8 cellular contexts compared by ENCODE assay signal in the genomic region with DNA sequence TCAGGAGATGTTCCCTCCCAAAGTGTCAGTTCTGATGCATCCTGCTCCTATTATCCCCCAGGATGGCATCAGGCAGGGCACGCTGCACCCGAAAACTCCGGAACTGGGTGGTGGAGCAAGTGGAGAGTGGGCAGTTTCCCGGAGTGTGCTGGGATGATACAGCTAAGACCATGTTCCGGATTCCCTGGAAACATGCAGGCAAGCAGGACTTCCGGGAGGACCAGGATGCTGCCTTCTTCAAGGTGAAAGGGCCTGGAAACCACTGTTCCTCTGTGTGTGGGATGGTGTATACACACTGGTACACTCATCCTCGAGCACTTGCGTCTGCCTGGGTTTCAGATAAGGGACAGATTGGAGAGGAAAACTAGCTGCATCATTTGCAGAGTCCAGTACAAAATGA. TPM values are rescaled to one million over a fixed set of nuclear protein-coding genes. Genes with fewer than 3 reads are reported as not detected.
DNase-seq lines count a peak whose midpoint lies in the region; ATAC-seq, FAIRE-seq and TF ChIP-seq lines count a peak whose summit lies in the region.

No MANE protein-coding gene starts in this region.

- peak overlapping the region; percentile 77 for H3K27ac ChIP-seq in KOPT-K1 (ENCODE audit: low read depth, low read length, poor library complexity, severe bottlenecking)
- H3K27ac ChIP-seq in angular gyrus (ENCODE audit: low read depth, low read length), result peak overlapping the region; percentile 96
- no peak overlapping the region for H3K27ac ChIP-seq in HepG2 (ENCODE audit: extremely low read length, insufficient read depth, low read length)
- H3K27ac ChIP-seq in subcutaneous abdominal adipose tissue (ENCODE audit: low read depth, low read length), result peak overlapping the region; percentile 93

- H3K36me3 ChIP-seq in KOPT-K1 (ENCODE audit: insufficient read depth, low read length) (peaks cover 72% of the 10 kb centered on the region), HepG2 (replicated peaks in 1 of 2; ENCODE audit: control insufficient read depth in 1 of 2, insufficient read depth in 2 of 2, low read length in 2 of 2) (peaks cover 52 to 67% of the 10 kb centered on the region in 2 experiments), subcutaneous abdominal adipose tissue (ENCODE audit: control insufficient read depth in 5 of 5, insufficient read depth in 5 of 5, low read length in 5 of 5) (peaks cover 7 to 72% (median 66%) of the 10 kb centered on the region in 5 donors)

- no peaks in the 10 kb centered on the region for H4K20me1 ChIP-seq in HepG2 (ENCODE audit: insufficient read depth, low read length)

- H2AFZ ChIP-seq in HepG2 (ENCODE audit: low read length), result no peak overlapping the region

- peaks cover 28% of the 10 kb centered on the region for H3K4me1 ChIP-seq in HepG2 (ENCODE audit: insufficient read depth, low read length)
- peaks cover 9 to 31% (median 29%) of the 10 kb centered on the region in 5 donors for H3K4me1 ChIP-seq in subcutaneous abdominal adipose tissue (ENCODE audit: control insufficient read depth in 5 of 5, insufficient read depth in 5 of 5, low read length in 5 of 5)

- FAIRE-seq in HepG2 (lab: Jason Lieb, UNC), result no peak

- no TSS peak for BruUV-seq in HepG2 (replicated peaks; lab: Mats Ljungman, UMichigan)

- intact Hi-C loops in HepG2 (cut with micrococcal nuclease; ENCODE audit: unreplicated experiment), result no loop called here

- H3K4me3 ChIP-seq in HepG2 (replicated peaks in 1 of 3; ENCODE audit: insufficient read depth in 1 of 3, low read depth in 2 of 3, low read length in 3 of 3) (peak overlapping the region; percentile 50 to 78 (median 64); a peak in 5 of 6 replicates), subcutaneous abdominal adipose tissue (ENCODE audit: low read depth in 1 of 5, low read length in 5 of 5) (peak overlapping the region; percentile 83 to 97 (median 91))

- 97% methylated on average over 8 of the region's 8 CpGs for WGBS in HepG2 (ENCODE audit: low lambda C conversion rate)

- peak overlapping the region; percentile 98 for H3K4me2 ChIP-seq in HepG2 (ENCODE audit: low read depth, low read length)

- TF ChIP-seq EP300 in HepG2 (IDR thresholded peaks at IDR 0.05; ENCODE audit: low read depth in 2 of 2, low read length in 2 of 2) (no peak), HepG2 (CRISPR knock-in tag; IDR thresholded peaks at IDR 0.05; ENCODE audit: borderline replicate concordance) (0 out of 2 replicates have a peak, but pooled peaks have one; percentile 10)

- no peak for DNase-seq in HepG2 (ENCODE audit: low spot score)
- no peak for DNase-seq in GM13976 (ENCODE audit: low spot score)
- no peak for DNase-seq in H4 (ENCODE audit: low spot score)
- DNase-seq in activated CD8-positive, alpha-beta memory T cell treated with anti-CD3 and anti-CD28 coated beads, Interleukin-2, amount 50 U/mL, for 4 hours, result no peak

- CTCF ChIA-PET in HepG2 (lab: Yijun Ruan, JAX; ENCODE audit: low intra/inter-chr PET ratio, low total read pairs), result interaction anchor here (2.3 to 2.4 kb wide), 2 partner anchors 54 to 148 kb away, joined by 12 read pairs; no protein-coding TSS in a partner anchor

- POLR2A ChIA-PET in HepG2 (lab: Yijun Ruan, JAX), result interaction anchor here (0.9 to 11.8 kb wide), 28 partner anchors 11 to 1184 kb away, joined by 3 to 233 read pairs (median 12); partner anchors contain the start of genes CHMP4A, CIDEB, DCAF11 and EMC9

- no peaks in the 10 kb centered on the region for H3K9me3 ChIP-seq in KOPT-K1 (ENCODE audit: insufficient read depth, low read length, poor library complexity, severe bottlenecking)
- no peaks in the 10 kb centered on the region for H3K9me3 ChIP-seq in HepG2 (ENCODE audit: low read length)
- H3K9me3 ChIP-seq in subcutaneous abdominal adipose tissue (ENCODE audit: control insufficient read depth in 5 of 5, low read length in 5 of 5), result no peaks in the 10 kb centered on the region

- peaks cover 5% of the 10 kb centered on the region for H3K79me2 ChIP-seq in HepG2 (ENCODE audit: insufficient read depth, low read length)

- peak overlapping the region; percentile 76 for H3K9ac ChIP-seq in HepG2 (ENCODE audit: insufficient read depth, low read depth, low read length)
- peak overlapping the region; percentile 74 to 97 (median 90) for H3K9ac ChIP-seq in subcutaneous abdominal adipose tissue (ENCODE audit: low read length in 5 of 5)

- in situ Hi-C loops in HepG2 (cut with HindIII; ENCODE audit: extremely low pct_ligation_motif_present, low pct_unique_long_range_greater_than_20kb), result loop anchor here (5.0 kb wide), 1 partner anchor 105 kb away; no protein-coding TSS in a partner anchor
- in situ Hi-C loops in GM13976 (cut with MboI; ENCODE audit: low sequenced_read_pairs, unreplicated experiment), result no loop called here

- no peaks in the 10 kb centered on the region; a peak in 1 of 5 replicates for H3K27me3 ChIP-seq in HepG2 (ENCODE audit: control insufficient read depth in 1 of 2, insufficient read depth in 2 of 2, low read length in 2 of 2)
- H3K27me3 ChIP-seq in subcutaneous abdominal adipose tissue (ENCODE audit: control insufficient read depth in 5 of 5, insufficient read depth in 4 of 5, low read length in 5 of 5), result no peaks in the 10 kb centered on the region

- TF ChIP-seq POLR2A in HepG2 (IDR thresholded peaks at IDR 0.05; ENCODE audit: insufficient read depth in 1 of 2, low read depth in 2 of 2, low read length in 2 of 2), result no peak

- TF ChIP-seq RAD21 in HepG2 (CRISPR knock-in tag; IDR thresholded peaks at IDR 0.05), result no peak

- TF ChIP-seq CTCF in HepG2 (CRISPR knock-in tag; IDR thresholded peaks at IDR 0.05) (no peak), GM13976 (IDR thresholded peaks at IDR 0.05; ENCODE audit: borderline replicate concordance, control extremely low read depth, extremely low read depth, insufficient read depth, missing control alignments) (no peak)

- ATAC-seq in HepG2 (no peak), HG03571 (IDR thresholded peaks at IDR 0.05; ENCODE audit: unreplicated experiment) (no peak)

RNA-seq across cellular contexts. Expression of gene IRF9, which starts 1.0 kb away (rescaled TPM):
- total RNA-seq in HepG2 (2016; rRNA removed; fragmentation: Illumina TruSeq; extraction: Trizol), result 13.8 and 14.9 TPM in 2 replicates
- total RNA-seq in HepG2 (2016; cell fraction: cytosol; rRNA removed; fragmentation: Illumina TruSeq; extraction: Trizol; ENCODE audit: low read depth), result 13.0 and 16.4 TPM in 2 replicates
- 11.5 and 20.0 TPM in 2 replicates for total RNA-seq in HepG2 (2016; cell fraction: insoluble cytoplasmic fraction; rRNA removed; fragmentation: Illumina TruSeq; extraction: Trizol)
- total RNA-seq in HepG2 (2016; cell fraction: membrane; rRNA removed; fragmentation: Illumina TruSeq; extraction: Trizol), result 9.6 and 12.0 TPM in 2 replicates
- total RNA-seq in HepG2 (2016; cell fraction: nucleus; rRNA removed; fragmentation: Illumina TruSeq; extraction: Trizol), result 24.8 and 26.7 TPM in 2 replicates
- polyA plus RNA-seq in HepG2 (2011; rRNA removed), result 49.7 and 60.9 TPM in 2 replicates
- polyA plus RNA-seq in HepG2 (2011; cell fraction: cytosol; rRNA removed), result 22.0 and 25.7 TPM in 2 replicates
- polyA plus RNA-seq in HepG2 (2011; cell fraction: nucleus; rRNA removed), result 220 and 221 TPM in 2 replicates
- polyA plus RNA-seq in HepG2 (2012), result 25.5 and 30.7 TPM in 2 replicates
- 3.8 and 5.2 TPM in 2 replicates for polyA plus RNA-seq in HepG2 (2016; cell fraction: cytosol; fragmentation: Illumina TruSeq; extraction: Trizol; ENCODE audit: low read depth)
- 8.6 and 12.0 TPM in 2 replicates for polyA plus RNA-seq in HepG2 (2016; cell fraction: insoluble cytoplasmic fraction; fragmentation: Illumina TruSeq; extraction: Trizol; ENCODE audit: low read depth)
- polyA plus RNA-seq in HepG2 (2016; cell fraction: membrane; fragmentation: Illumina TruSeq; extraction: Trizol; ENCODE audit: low read depth), result 5.8 and 6.6 TPM in 2 replicates
- polyA plus RNA-seq in HepG2 (2016; cell fraction: nucleus; fragmentation: Illumina TruSeq; extraction: Trizol; ENCODE audit: insufficient read depth, low read depth), result 78.7 and 84.9 TPM in 2 replicates
- polyA minus RNA-seq in HepG2 (2011; rRNA and poly(A)+ RNA removed; ENCODE audit: low replicate concordance), result 41.1 and 128 TPM in 2 replicates
- 24.4 and 32.8 TPM in 2 replicates for polyA minus RNA-seq in HepG2 (2011; cell fraction: cytosol; rRNA and poly(A)+ RNA removed)
- polyA minus RNA-seq in HepG2 (2011; cell fraction: nucleus; rRNA and poly(A)+ RNA removed), result 84.8 and 144 TPM in 2 replicates
- total RNA-seq in H4 (2014; rRNA removed; shearing (Covaris generic)), result 75.0 and 84.3 TPM in 2 replicates

RNA-seq across cellular contexts. Expression of gene REC8, which starts 9.8 kb away (rescaled TPM):
- total RNA-seq in HepG2 (2016; rRNA removed; fragmentation: Illumina TruSeq; extraction: Trizol), result 3.4 TPM in 1 of 2 replicates, not detected in the other
- 0.88 and 2.8 TPM in 2 replicates for total RNA-seq in HepG2 (2016; cell fraction: cytosol; rRNA removed; fragmentation: Illumina TruSeq; extraction: Trizol; ENCODE audit: low read depth)
- total RNA-seq in HepG2 (2016; cell fraction: insoluble cytoplasmic fraction; rRNA removed; fragmentation: Illumina TruSeq; extraction: Trizol), result 4.4 TPM in 1 of 2 replicates, not detected in the other
- total RNA-seq in HepG2 (2016; cell fraction: membrane; rRNA removed; fragmentation: Illumina TruSeq; extraction: Trizol), result 0.65 and 1.1 TPM in 2 replicates
- total RNA-seq in HepG2 (2016; cell fraction: nucleus; rRNA removed; fragmentation: Illumina TruSeq; extraction: Trizol), result 3.5 and 4.1 TPM in 2 replicates
- 14.7 and 17.3 TPM in 2 replicates for polyA plus RNA-seq in HepG2 (2011; rRNA removed)
- polyA plus RNA-seq in HepG2 (2011; cell fraction: cytosol; rRNA removed), result 1.6 and 1.9 TPM in 2 replicates
- polyA plus RNA-seq in HepG2 (2011; cell fraction: nucleus; rRNA removed), result 115 and 125 TPM in 2 replicates
- 11.8 and 22.4 TPM in 2 replicates for polyA plus RNA-seq in HepG2 (2012)
- 0.43 and 1.0 TPM in 2 replicates for polyA plus RNA-seq in HepG2 (2016; cell fraction: cytosol; fragmentation: Illumina TruSeq; extraction: Trizol; ENCODE audit: low read depth)
- polyA plus RNA-seq in HepG2 (2016; cell fraction: insoluble cytoplasmic fraction; fragmentation: Illumina TruSeq; extraction: Trizol; ENCODE audit: low read depth), result 0.52 TPM in 1 of 2 replicates, not detected in the other
- 0.33 and 0.55 TPM in 2 replicates for polyA plus RNA-seq in HepG2 (2016; cell fraction: membrane; fragmentation: Illumina TruSeq; extraction: Trizol; ENCODE audit: low read depth)
- 13.8 and 21.1 TPM in 2 replicates for polyA plus RNA-seq in HepG2 (2016; cell fraction: nucleus; fragmentation: Illumina TruSeq; extraction: Trizol; ENCODE audit: insufficient read depth, low read depth)
- 4.1 and 10.9 TPM in 2 replicates for polyA minus RNA-seq in HepG2 (2011; rRNA and poly(A)+ RNA removed; ENCODE audit: low replicate concordance)
- 1.6 TPM in 1 of 2 replicates, not detected in the other for polyA minus RNA-seq in HepG2 (2011; cell fraction: cytosol; rRNA and poly(A)+ RNA removed)
- polyA minus RNA-seq in HepG2 (2011; cell fraction: nucleus; rRNA and poly(A)+ RNA removed), result 30.3 and 38.2 TPM in 2 replicates
- total RNA-seq in H4 (2014; rRNA removed; shearing (Covaris generic)), result 0.14 and 0.54 TPM in 2 replicates

RNA-seq across cellular contexts. Expression of gene RNF31, which starts 14.8 kb away (rescaled TPM):
- total RNA-seq in HepG2 (2016; rRNA removed; fragmentation: Illumina TruSeq; extraction: Trizol), result 65.9 and 86.8 TPM in 2 replicates
- 17.8 and 17.9 TPM in 2 replicates for total RNA-seq in HepG2 (2016; cell fraction: cytosol; rRNA removed; fragmentation: Illumina TruSeq; extraction: Trizol; ENCODE audit: low read depth)
- total RNA-seq in HepG2 (2016; cell fraction: insoluble cytoplasmic fraction; rRNA removed; fragmentation: Illumina TruSeq; extraction: Trizol), result 59.1 and 93.8 TPM in 2 replicates
- 39.1 and 41.7 TPM in 2 replicates for total RNA-seq in HepG2 (2016; cell fraction: membrane; rRNA removed; fragmentation: Illumina TruSeq; extraction: Trizol)
- total RNA-seq in HepG2 (2016; cell fraction: nucleus; rRNA removed; fragmentation: Illumina TruSeq; extraction: Trizol), result 72.5 and 77.1 TPM in 2 replicates
- 48.2 and 59.0 TPM in 2 replicates for polyA plus RNA-seq in HepG2 (2011; rRNA removed)
- polyA plus RNA-seq in HepG2 (2011; cell fraction: cytosol; rRNA removed), result 20.8 and 23.9 TPM in 2 replicates
- polyA plus RNA-seq in HepG2 (2011; cell fraction: nucleus; rRNA removed), result 197 and 225 TPM in 2 replicates
- polyA plus RNA-seq in HepG2 (2012), result 61.6 and 78.3 TPM in 2 replicates
- polyA plus RNA-seq in HepG2 (2016; cell fraction: cytosol; fragmentation: Illumina TruSeq; extraction: Trizol; ENCODE audit: low read depth), result 13.8 and 14.9 TPM in 2 replicates
- polyA plus RNA-seq in HepG2 (2016; cell fraction: insoluble cytoplasmic fraction; fragmentation: Illumina TruSeq; extraction: Trizol; ENCODE audit: low read depth), result 59.9 and 61.7 TPM in 2 replicates
- polyA plus RNA-seq in HepG2 (2016; cell fraction: membrane; fragmentation: Illumina TruSeq; extraction: Trizol; ENCODE audit: low read depth), result 28.2 and 30.6 TPM in 2 replicates
- polyA plus RNA-seq in HepG2 (2016; cell fraction: nucleus; fragmentation: Illumina TruSeq; extraction: Trizol; ENCODE audit: insufficient read depth, low read depth), result 186 and 241 TPM in 2 replicates
- polyA minus RNA-seq in HepG2 (2011; rRNA and poly(A)+ RNA removed; ENCODE audit: low replicate concordance), result 71.7 and 184 TPM in 2 replicates
- polyA minus RNA-seq in HepG2 (2011; cell fraction: cytosol; rRNA and poly(A)+ RNA removed), result 31.6 and 52.6 TPM in 2 replicates
- 113 and 130 TPM in 2 replicates for polyA minus RNA-seq in HepG2 (2011; cell fraction: nucleus; rRNA and poly(A)+ RNA removed)
- 44.3 and 107 TPM in 2 replicates for total RNA-seq in H4 (2014; rRNA removed; shearing (Covaris generic))

RNA-seq across cellular contexts. Expression of gene PSME2, which starts 15.7 kb away (rescaled TPM):
- total RNA-seq in HepG2 (2016; rRNA removed; fragmentation: Illumina TruSeq; extraction: Trizol), result 716 and 834 TPM in 2 replicates
- 203 and 215 TPM in 2 replicates for total RNA-seq in HepG2 (2016; cell fraction: cytosol; rRNA removed; fragmentation: Illumina TruSeq; extraction: Trizol; ENCODE audit: low read depth)
- total RNA-seq in HepG2 (2016; cell fraction: insoluble cytoplasmic fraction; rRNA removed; fragmentation: Illumina TruSeq; extraction: Trizol), result 729 and 850 TPM in 2 replicates
- 201 TPM in 2 replicates for total RNA-seq in HepG2 (2016; cell fraction: membrane; rRNA removed; fragmentation: Illumina TruSeq; extraction: Trizol)
- 350 and 410 TPM in 2 replicates for total RNA-seq in HepG2 (2016; cell fraction: nucleus; rRNA removed; fragmentation: Illumina TruSeq; extraction: Trizol)
- polyA plus RNA-seq in HepG2 (2011; rRNA removed), result 332 and 362 TPM in 2 replicates
- polyA plus RNA-seq in HepG2 (2011; cell fraction: cytosol; rRNA removed), result 139 and 148 TPM in 2 replicates
- 1,051 and 1,099 TPM in 2 replicates for polyA plus RNA-seq in HepG2 (2011; cell fraction: nucleus; rRNA removed)
- 349 and 352 TPM in 2 replicates for polyA plus RNA-seq in HepG2 (2012)
- 217 and 232 TPM in 2 replicates for polyA plus RNA-seq in HepG2 (2016; cell fraction: cytosol; fragmentation: Illumina TruSeq; extraction: Trizol; ENCODE audit: low read depth)
- polyA plus RNA-seq in HepG2 (2016; cell fraction: insoluble cytoplasmic fraction; fragmentation: Illumina TruSeq; extraction: Trizol; ENCODE audit: low read depth), result 820 and 900 TPM in 2 replicates
- polyA plus RNA-seq in HepG2 (2016; cell fraction: membrane; fragmentation: Illumina TruSeq; extraction: Trizol; ENCODE audit: low read depth), result 168 and 182 TPM in 2 replicates
- 846 and 908 TPM in 2 replicates for polyA plus RNA-seq in HepG2 (2016; cell fraction: nucleus; fragmentation: Illumina TruSeq; extraction: Trizol; ENCODE audit: insufficient read depth, low read depth)
- 65.6 and 111 TPM in 2 replicates for polyA minus RNA-seq in HepG2 (2011; rRNA and poly(A)+ RNA removed; ENCODE audit: low replicate concordance)
- polyA minus RNA-seq in HepG2 (2011; cell fraction: cytosol; rRNA and poly(A)+ RNA removed), result 47.8 and 52.0 TPM in 2 replicates
- polyA minus RNA-seq in HepG2 (2011; cell fraction: nucleus; rRNA and poly(A)+ RNA removed), result 120 and 160 TPM in 2 replicates
- 346 and 383 TPM in 2 replicates for total RNA-seq in H4 (2014; rRNA removed; shearing (Covaris generic))

RNA-seq across cellular contexts. Expression of gene EMC9, which starts 20.7 kb away (rescaled TPM):
- 71.2 and 78.7 TPM in 2 replicates for total RNA-seq in HepG2 (2016; rRNA removed; fragmentation: Illumina TruSeq; extraction: Trizol)
- 68.4 and 89.8 TPM in 2 replicates for total RNA-seq in HepG2 (2016; cell fraction: cytosol; rRNA removed; fragmentation: Illumina TruSeq; extraction: Trizol; ENCODE audit: low read depth)
- 67.6 and 78.5 TPM in 2 replicates for total RNA-seq in HepG2 (2016; cell fraction: insoluble cytoplasmic fraction; rRNA removed; fragmentation: Illumina TruSeq; extraction: Trizol)
- total RNA-seq in HepG2 (2016; cell fraction: membrane; rRNA removed; fragmentation: Illumina TruSeq; extraction: Trizol), result 77.6 and 98.8 TPM in 2 replicates
- 54.8 and 64.3 TPM in 2 replicates for total RNA-seq in HepG2 (2016; cell fraction: nucleus; rRNA removed; fragmentation: Illumina TruSeq; extraction: Trizol)
- polyA plus RNA-seq in HepG2 (2011; rRNA removed), result 60.5 and 63.9 TPM in 2 replicates
- polyA plus RNA-seq in HepG2 (2011; cell fraction: cytosol; rRNA removed), result 49.4 and 73.1 TPM in 2 replicates
- polyA plus RNA-seq in HepG2 (2011; cell fraction: nucleus; rRNA removed), result 212 and 227 TPM in 2 replicates
- polyA plus RNA-seq in HepG2 (2012), result 50.7 and 62.7 TPM in 2 replicates
- 103 and 134 TPM in 2 replicates for polyA plus RNA-seq in HepG2 (2016; cell fraction: cytosol; fragmentation: Illumina TruSeq; extraction: Trizol; ENCODE audit: low read depth)
- 96.0 and 104 TPM in 2 replicates for polyA plus RNA-seq in HepG2 (2016; cell fraction: insoluble cytoplasmic fraction; fragmentation: Illumina TruSeq; extraction: Trizol; ENCODE audit: low read depth)
- 99.3 and 118 TPM in 2 replicates for polyA plus RNA-seq in HepG2 (2016; cell fraction: membrane; fragmentation: Illumina TruSeq; extraction: Trizol; ENCODE audit: low read depth)
- 175 and 183 TPM in 2 replicates for polyA plus RNA-seq in HepG2 (2016; cell fraction: nucleus; fragmentation: Illumina TruSeq; extraction: Trizol; ENCODE audit: insufficient read depth, low read depth)
- polyA minus RNA-seq in HepG2 (2011; rRNA and poly(A)+ RNA removed; ENCODE audit: low replicate concordance), result 16.0 and 62.4 TPM in 2 replicates
- polyA minus RNA-seq in HepG2 (2011; cell fraction: cytosol; rRNA and poly(A)+ RNA removed), result 10.1 and 13.6 TPM in 2 replicates
- 35.1 and 41.2 TPM in 2 replicates for polyA minus RNA-seq in HepG2 (2011; cell fraction: nucleus; rRNA and poly(A)+ RNA removed)
- total RNA-seq in H4 (2014; rRNA removed; shearing (Covaris generic)), result 26.7 and 38.1 TPM in 2 replicates
